Comparison of ENCODE assay signal across 15 cellular contexts in the genomic region with DNA sequence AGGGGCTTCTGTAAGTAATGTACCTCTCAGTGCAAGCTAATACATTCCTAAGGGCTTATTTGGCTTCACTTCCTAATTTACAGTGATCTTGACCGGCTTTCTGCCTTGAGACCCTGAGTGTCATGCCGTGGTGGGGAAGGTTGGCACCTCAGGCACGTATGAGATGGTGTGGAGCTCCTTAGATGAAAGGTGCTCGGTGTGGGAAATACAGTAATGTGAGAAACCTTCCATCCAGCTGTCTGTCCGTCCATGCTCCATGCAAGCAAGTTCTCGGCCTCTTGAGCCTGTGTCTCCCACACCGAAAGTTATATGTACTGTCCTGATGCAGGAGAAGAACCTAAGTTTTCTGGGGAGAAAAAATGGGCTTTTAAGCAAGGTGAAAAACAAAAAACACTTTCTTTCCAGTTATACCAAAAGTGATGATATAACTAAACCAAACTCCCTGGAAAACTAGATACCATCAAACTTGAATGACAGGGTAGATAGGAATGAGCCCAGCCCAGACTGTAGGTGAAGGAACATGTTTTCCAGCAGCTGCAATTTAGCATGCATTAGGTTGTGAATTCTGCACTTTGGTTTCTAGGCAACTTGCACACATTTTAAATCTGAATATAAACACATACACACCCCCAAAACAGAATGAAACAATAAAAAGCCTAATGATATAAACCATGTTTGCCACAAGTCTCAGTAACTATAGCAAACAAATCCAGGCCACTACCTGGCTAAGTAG.
A peak's percentile ranks its signal among the peaks of the same experiment; 100 is the strongest.
DNase-seq lines count a peak whose midpoint lies in the region; ATAC-seq and TF ChIP-seq lines count a peak whose summit lies in the region.
"Had no signal": no experiment of that assay in that cellular context is flagged by ENCODE, and none has a peak within 500 bp of the region (broad histone marks: within the 10 kb centered on the region; RNA-seq: fewer than 3 reads in every experiment).

No MANE protein-coding gene starts in this region.

- TF ChIP-seq CTCF in RWPE2 (IDR thresholded peaks at IDR 0.05; ENCODE audit: poor library complexity, severe bottlenecking) (no peak), osteoblast (IDR thresholded peaks at IDR 0.05; ENCODE audit: extremely low read depth, low read depth, low read length) (no peak), tibial artery (IDR thresholded peaks at IDR 0.05) (no peak), Caco-2 (IDR thresholded peaks at IDR 0.05; ENCODE audit: insufficient read depth in 1 of 2, low read depth in 1 of 2, low read length in 1 of 2, severe bottlenecking in 1 of 2, unreplicated experiment in 1 of 2) (no peak)

- no peaks in the 10 kb centered on the region for H3K27me3 ChIP-seq in RWPE2 (ENCODE audit: insufficient read depth, poor library complexity, severe bottlenecking)
- H3K27me3 ChIP-seq in osteoblast (ENCODE audit: insufficient read depth, low read length): no peaks in the 10 kb centered on the region
- no peaks in the 10 kb centered on the region for H3K27me3 ChIP-seq in tibial artery
- no peaks in the 10 kb centered on the region for H3K27me3 ChIP-seq in Caco-2 (replicated peaks; ENCODE audit: control insufficient read depth, insufficient read depth, low read length)

- H3K27ac Mint-ChIP-seq in Caco-2 (ENCODE audit: unreplicated experiment): no peak overlapping the region
- H3K27ac Mint-ChIP-seq: activated naive CD8-positive, alpha-beta T cell treated with anti-CD3 and anti-CD28 coated beads, Interleukin-2, amount 10 ng/mL, durations not matched to agents 7 days and 5 days; CD4-positive, CD25-positive, alpha-beta regulatory T cell; memory B cell had no signal

- no peaks in the 10 kb centered on the region for H3K27me3 Mint-ChIP-seq in Caco-2 (ENCODE audit: insufficient read depth, unreplicated experiment)
- H3K27me3 Mint-ChIP-seq: activated naive CD8-positive, alpha-beta T cell treated with anti-CD3 and anti-CD28 coated beads, Interleukin-2, amount 10 ng/mL, durations not matched to agents 7 days and 5 days; CD4-positive, CD25-positive, alpha-beta regulatory T cell; memory B cell had no signal

- ATAC-seq in RWPE2 (ENCODE audit: low read depth): peak; percentile 93
- peak; percentile 75 for ATAC-seq in esophagus mucosa
- no peak for ATAC-seq in HG03280 (IDR thresholded peaks at IDR 0.05; ENCODE audit: unreplicated experiment)

- H3K36me3 ChIP-seq in RWPE2 (ENCODE audit: low read depth) (peaks cover 10% of the 10 kb centered on the region; the same call in 1 of the 2 replicates), osteoblast (ENCODE audit: insufficient read depth, low read length) (peaks cover 64% of the 10 kb centered on the region), tibial artery (peaks cover 0 to 12% (median 11%) of the 10 kb centered on the region in 3 donors), Caco-2 (ENCODE audit: control insufficient read depth, insufficient read depth, low read length) (no peaks in the 10 kb centered on the region; the same call in 1 of the 2 replicates)

- H3K79me2 ChIP-seq in osteoblast (ENCODE audit: insufficient read depth, low read length): peaks cover 94% of the 10 kb centered on the region

- H3K27ac ChIP-seq in RWPE2 (ENCODE audit: poor library complexity, severe bottlenecking) (peak overlapping the region; percentile 90), osteoblast (ENCODE audit: low read depth, low read length) (peak overlapping the region; percentile 58), tibial artery (peak overlapping the region; percentile 13 to 99)

- H3K4me3 Mint-ChIP-seq in Caco-2 (ENCODE audit: unreplicated experiment): no peak overlapping the region
- H3K4me3 Mint-ChIP-seq: activated naive CD8-positive, alpha-beta T cell treated with anti-CD3 and anti-CD28 coated beads, Interleukin-2, amount 10 ng/mL, durations not matched to agents 7 days and 5 days; CD4-positive, CD25-positive, alpha-beta regulatory T cell; memory B cell had no signal

- no TSS peak for BruUV-seq in Caco-2 (replicated peaks; lab: Mats Ljungman, UMichigan)

- intact Hi-C loops in tibial artery (cut with DNase I; ENCODE audit: low total_unique reads) (no loop called here), Caco-2 (cut with micrococcal nuclease; ENCODE audit: unreplicated experiment) (no loop called here)

- POLR2A ChIA-PET in Caco-2 (lab: Charles Lee): no interaction called here

- peaks cover 29% of the 10 kb centered on the region for H3K4me1 ChIP-seq in RWPE2 (ENCODE audit: insufficient read depth, poor library complexity, severe bottlenecking)
- peaks cover 20% of the 10 kb centered on the region for H3K4me1 ChIP-seq in osteoblast (ENCODE audit: insufficient read depth, low read length)
- peaks cover 0 to 93% (median 57%) of the 10 kb centered on the region in 4 donors for H3K4me1 ChIP-seq in tibial artery
- H3K4me1 ChIP-seq in Caco-2: peaks cover 9% of the 10 kb centered on the region

- peaks cover 20% of the 10 kb centered on the region for H3K4me1 Mint-ChIP-seq in Caco-2 (ENCODE audit: low read depth, unreplicated experiment)
- H3K4me1 Mint-ChIP-seq: activated naive CD8-positive, alpha-beta T cell treated with anti-CD3 and anti-CD28 coated beads, Interleukin-2, amount 10 ng/mL, durations not matched to agents 7 days and 5 days; CD4-positive, CD25-positive, alpha-beta regulatory T cell; memory B cell had no signal

- CTCF ChIA-PET in Caco-2 (lab: Charles Lee): no interaction called here

- H3K36me3 Mint-ChIP-seq in Caco-2 (ENCODE audit: insufficient read depth, unreplicated experiment): peaks cover 24% of the 10 kb centered on the region
- H3K36me3 Mint-ChIP-seq: activated naive CD8-positive, alpha-beta T cell treated with anti-CD3 and anti-CD28 coated beads, Interleukin-2, amount 10 ng/mL, durations not matched to agents 7 days and 5 days had no signal

- no peaks in the 10 kb centered on the region for H3K9me3 ChIP-seq in RWPE2 (ENCODE audit: severe bottlenecking)
- H3K9me3 ChIP-seq in osteoblast (ENCODE audit: low read depth, low read length): no peaks in the 10 kb centered on the region
- H3K9me3 ChIP-seq in tibial artery: no peaks in the 10 kb centered on the region
- H3K9me3 ChIP-seq in Caco-2: no peaks in the 10 kb centered on the region

- no peak overlapping the region for H3K4me3 ChIP-seq in RWPE2 (ENCODE audit: severe bottlenecking)
- H3K4me3 ChIP-seq in osteoblast (ENCODE audit: insufficient read depth, low read length): no peak overlapping the region
- no peak overlapping the region for H3K4me3 ChIP-seq in tibial artery
- no peak overlapping the region for H3K4me3 ChIP-seq in Caco-2 (ENCODE audit: low read depth, low read length)

- H4K20me1 ChIP-seq in osteoblast (ENCODE audit: insufficient read depth, low read length): peaks cover 56% of the 10 kb centered on the region

- H3K9me3 Mint-ChIP-seq in Caco-2 (ENCODE audit: unreplicated experiment): no peaks in the 10 kb centered on the region
- H3K9me3 Mint-ChIP-seq: activated naive CD8-positive, alpha-beta T cell treated with anti-CD3 and anti-CD28 coated beads, Interleukin-2, amount 10 ng/mL, durations not matched to agents 7 days and 5 days; CD4-positive, CD25-positive, alpha-beta regulatory T cell; memory B cell had no signal

- DNase-seq in RWPE2 (ENCODE audit: low spot score): no peak
- DNase-seq in osteoblast (ENCODE audit: insufficient read length, low spot score, missing footprints): no peak
- no peak for DNase-seq in tibial artery
- no peak for DNase-seq in GM03348 (ENCODE audit: low spot score)
- DNase-seq in Caco-2: no peak
- DNase-seq: activated CD4-positive, CD25-positive, alpha-beta regulatory T cell treated with anti-CD3 and anti-CD28 coated beads, Interleukin-2, amount 50 U/mL, for 72 hours; activated naive CD8-positive, alpha-beta T cell treated with anti-CD3 and anti-CD28 coated beads, Interleukin-2, amount 10 ng/mL, durations not matched to agents 7 days and 5 days; activated T-cell treated with anti-CD3 and anti-CD28 coated beads for 4 hours; CD4-positive, CD25-positive, alpha-beta regulatory T cell; NCI-H1048; NCI-H226; T-helper 1 cell had no signal

- no peak overlapping the region for H2AFZ ChIP-seq in osteoblast (ENCODE audit: low read length)

- no peak overlapping the region for H3K4me2 ChIP-seq in osteoblast (ENCODE audit: insufficient read depth, low read length)
